ENCODE assay signal across 22 cellular contexts in genomic region chr11:8656291-8656690, GRCh38.
"Had no signal": no experiment of that assay in that cellular context is flagged by ENCODE, and none has a peak within 500 bp of the region (broad histone marks: within the 10 kb centered on the region; RNA-seq: fewer than 3 reads in every experiment).

No MANE protein-coding gene starts in this region.

- H3K27ac ChIP-seq: coronary artery, esophagus squamous epithelium, gastrocnemius medialis, left ventricle myocardium inferior, thyroid gland, upper lobe of right lung had no signal

- DNase-seq: activated CD4-positive, alpha-beta memory T cell treated with anti-CD3 and anti-CD28 coated beads, Interleukin-2, amount 10 ng/mL, durations not matched to agents 7 days and 5 days; activated CD4-positive, alpha-beta T cell treated with anti-CD3 and anti-CD28 coated beads, Interleukin-2, amount 10 ng/mL, durations not matched to agents 24 days and 14 days; activated effector memory CD4-positive, alpha-beta T cell treated with Interleukin-2 at 50 U/mL for 16 hours; activated naive CD4-positive, alpha-beta T cell treated with anti-CD3 and anti-CD28 coated beads for 36 hours; activated naive CD8-positive, alpha-beta T cell treated with anti-CD3 and anti-CD28 coated beads, Interleukin-2, amount 10 ng/mL, durations not matched to agents 7 days and 5 days; activated T-cell treated with anti-CD3 and anti-CD28 coated beads, Interleukin-2, amount 50 U/mL, for 72 hours; amniotic stem cell; cerebellar nuclear complex; endodermal cell; esophagus squamous epithelium; gastrocnemius medialis; head of caudate nucleus; hypothalamus; left ventricle myocardium inferior; mammary epithelial cell; natural killer cell; retina; stimulated activated CD4-positive, alpha-beta T cell treated with anti-CD3 and anti-CD28 coated beads, Interleukin-2, amount 100 ng/mL, for 48 hours; stimulated activated naive CD4-positive, alpha-beta T cell; thyroid gland; upper lobe of right lung had no signal

- H3K27me3 ChIP-seq: esophagus squamous epithelium, gastrocnemius medialis, thyroid gland, upper lobe of right lung had no signal

- H3K9me3 ChIP-seq: esophagus squamous epithelium, gastrocnemius medialis, left ventricle myocardium inferior, thyroid gland, upper lobe of right lung had no signal

- H3K4me1 ChIP-seq: left ventricle myocardium inferior, thyroid gland, upper lobe of right lung had no signal

- H3K4me3 ChIP-seq: coronary artery, esophagus squamous epithelium, gastrocnemius medialis, left ventricle myocardium inferior, thyroid gland, upper lobe of right lung had no signal

- H3K36me3 ChIP-seq: gastrocnemius medialis, thyroid gland, upper lobe of right lung had no signal
